Comparison of ENCODE assay signal across 19 cellular contexts in the genomic region with DNA sequence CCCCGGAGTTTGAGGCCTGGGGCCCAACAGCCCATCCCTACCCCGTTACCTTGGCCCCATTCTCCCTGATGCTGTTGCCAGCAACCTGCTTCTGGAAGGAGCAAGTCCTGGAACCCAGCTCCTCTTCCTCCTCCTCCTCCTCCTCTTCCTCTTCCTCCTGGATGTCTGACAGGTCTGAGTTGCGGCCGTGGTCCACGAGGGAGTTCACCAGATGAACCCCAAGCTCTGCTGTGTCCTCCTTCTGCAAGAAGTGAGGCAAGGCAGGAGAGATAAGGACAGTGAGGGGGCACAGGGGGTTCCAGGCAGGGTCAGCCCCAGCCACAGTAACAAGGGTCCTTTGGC. TPM values are rescaled to one million over a fixed set of nuclear protein-coding genes. Genes with fewer than 3 reads are reported as not detected.
"Had no signal": no experiment of that assay in that cellular context is flagged by ENCODE, and none has a peak within 500 bp of the region (broad histone marks: within the 10 kb centered on the region; RNA-seq: fewer than 3 reads in every experiment).

No MANE protein-coding gene starts in this region.

- H3K4me1 Mint-ChIP-seq: activated CD4-positive, alpha-beta memory T cell treated with anti-CD3 and anti-CD28 coated beads, Interleukin-2, amount 10 ng/mL, durations not matched to agents 7 days and 5 days; activated CD4-positive, alpha-beta T cell treated with anti-CD3 and anti-CD28 coated beads for 36 hours had no signal

- H3K27ac Mint-ChIP-seq: activated CD4-positive, alpha-beta memory T cell treated with anti-CD3 and anti-CD28 coated beads, Interleukin-2, amount 10 ng/mL, durations not matched to agents 7 days and 5 days; activated CD4-positive, alpha-beta T cell treated with anti-CD3 and anti-CD28 coated beads for 36 hours; activated naive CD4-positive, alpha-beta T cell treated with anti-CD3 and anti-CD28 coated beads for 36 hours; activated T-helper 2 cell treated with anti-CD3 and anti-CD28 coated beads, Interferon-gamma antibody, Interleukin-2, Interleukin-4, amounts not matched to agents 10 μg/mL and 5 μg/mL and 100 μg/mL, durations not matched to agents 14 hours and 24 hours and 36 hours; brain had no signal

- H3K27me3 ChIP-seq: dorsolateral prefrontal cortex, pancreas, right lobe of liver had no signal

- H3K36me3 ChIP-seq: left lung, pancreas, right lobe of liver had no signal

- H3K4me1 ChIP-seq: foreskin keratinocyte, left lung, pancreas, right lobe of liver had no signal

- DNase-seq: activated CD4-positive, alpha-beta memory T cell treated with anti-CD3 and anti-CD28 coated beads, Interleukin-2, amount 10 ng/mL, durations not matched to agents 7 days and 5 days; activated CD4-positive, alpha-beta T cell treated with anti-CD3 and anti-CD28 coated beads for 36 hours; activated naive CD4-positive, alpha-beta T cell treated with anti-CD3 and anti-CD28 coated beads for 36 hours; central memory CD4-positive, alpha-beta T cell; foreskin keratinocyte; hippocampal formation; left lung; mammary epithelial cell; small intestine; stimulated activated CD4-positive, alpha-beta T cell treated with anti-CD3 and anti-CD28 coated beads, Interleukin-15, amount 100 ng/mL, for 24 hours; stimulated activated CD4-positive, alpha-beta T cell treated with anti-CD3 and anti-CD28 coated beads, Interleukin-4, amount 100 ng/mL, for 1 hour had no signal

- H3K4me3 ChIP-seq: dorsolateral prefrontal cortex, left lung, pancreas, right lobe of liver had no signal

- ATAC-seq: activated CD4-positive, alpha-beta T cell treated with anti-CD3 and anti-CD28 coated beads for 36 hours; foreskin keratinocyte; left lung; pancreas; right lobe of liver had no signal

- H3K27ac ChIP-seq: foreskin keratinocyte, left lung, pancreas, right lobe of liver had no signal

- H3K9me3 ChIP-seq: left lung, pancreas, right lobe of liver had no signal

- H3K4me3 Mint-ChIP-seq: activated CD4-positive, alpha-beta memory T cell treated with anti-CD3 and anti-CD28 coated beads, Interleukin-2, amount 10 ng/mL, durations not matched to agents 7 days and 5 days; activated CD4-positive, alpha-beta T cell treated with anti-CD3 and anti-CD28 coated beads for 36 hours; activated naive CD4-positive, alpha-beta T cell treated with anti-CD3 and anti-CD28 coated beads for 36 hours; brain; neural crest cell had no signal

- H3K27me3 Mint-ChIP-seq: activated CD4-positive, alpha-beta memory T cell treated with anti-CD3 and anti-CD28 coated beads, Interleukin-2, amount 10 ng/mL, durations not matched to agents 7 days and 5 days; activated CD4-positive, alpha-beta T cell treated with anti-CD3 and anti-CD28 coated beads for 36 hours; brain had no signal

- H3K9me3 Mint-ChIP-seq: activated CD4-positive, alpha-beta memory T cell treated with anti-CD3 and anti-CD28 coated beads, Interleukin-2, amount 10 ng/mL, durations not matched to agents 7 days and 5 days; activated naive CD4-positive, alpha-beta T cell treated with anti-CD3 and anti-CD28 coated beads for 36 hours; activated T-helper 2 cell treated with anti-CD3 and anti-CD28 coated beads, Interferon-gamma antibody, Interleukin-2, Interleukin-4, amounts not matched to agents 10 μg/mL and 5 μg/mL and 100 μg/mL, durations not matched to agents 14 hours and 24 hours and 36 hours; brain; neural crest cell had no signal

RNA-seq across cellular contexts. Expression of a gene that starts 29.2 kb away (rescaled TPM):
- total RNA-seq: activated naive CD4-positive, alpha-beta T cell treated with anti-CD3 and anti-CD28 coated beads for 36 hours; activated T-helper 2 cell treated with anti-CD3 and anti-CD28 coated beads, Interferon-gamma antibody, Interleukin-2, Interleukin-4, amounts not matched to agents 10 μg/mL and 5 μg/mL and 100 μg/mL, durations not matched to agents 14 hours and 24 hours and 36 hours; fibroblast of lung; foreskin keratinocyte; mammary epithelial cell; neural crest cell; T-helper 2 cell treated with Interferon-gamma antibody and Interleukin-4, amounts not matched to agents 100 ng/mL and 5 ng/mL, for 36 hours had no signal
